Comparison of ENCODE assay signal across 18 cellular contexts in genomic region chr17:5861849-5862248, GRCh38.
"Had no signal": no experiment of that assay in that cellular context is flagged by ENCODE, and none has a peak within 500 bp of the region (broad histone marks: within the 10 kb centered on the region; RNA-seq: fewer than 3 reads in every experiment).

No MANE protein-coding gene starts in this region.

- H3K4me1 ChIP-seq: colonic mucosa, pancreas had no signal

- H3K4me1 Mint-ChIP-seq: naive thymus-derived CD4-positive, alpha-beta T cell; nephron progenitor cell had no signal

- H3K4me3 Mint-ChIP-seq: naive thymus-derived CD4-positive, alpha-beta T cell; nephron progenitor cell had no signal

- DNase-seq: colonic mucosa; effector CD8-positive, alpha-beta T cell; foreskin melanocyte; heart left ventricle; hypothalamus; mammary epithelial cell; naive thymus-derived CD4-positive, alpha-beta T cell; nephron progenitor cell; pancreas; right cardiac atrium; stimulated activated CD4-positive, alpha-beta T cell treated with anti-CD3 and anti-CD28 coated beads, Interleukin-2, amount 100 ng/mL, for 48 hours; stimulated activated naive CD4-positive, alpha-beta T cell treated with Interleukin-2 at 50 U/mL for 16 hours; trophoblast cell had no signal

- H3K4me3 ChIP-seq: colonic mucosa, heart left ventricle, pancreas, smooth muscle cell had no signal

- H3K36me3 Mint-ChIP-seq: naive thymus-derived CD4-positive, alpha-beta T cell had no signal

- FAIRE-seq: islet of Langerhans, pancreas had no signal

- H3K27ac Mint-ChIP-seq: nephron progenitor cell, progenitor cell of endocrine pancreas had no signal

- H3K27ac ChIP-seq: colonic mucosa, heart left ventricle, neutrophil, pancreas had no signal

- H3K9me3 Mint-ChIP-seq: nephron progenitor cell had no signal

- H3K36me3 ChIP-seq: colonic mucosa, heart left ventricle, neutrophil, pancreas had no signal

- H3K4me2 ChIP-seq: smooth muscle cell had no signal

- ATAC-seq: heart left ventricle; left lobe of liver; naive thymus-derived CD4-positive, alpha-beta T cell; pancreas had no signal

- H3K27me3 ChIP-seq: colonic mucosa, heart left ventricle, neutrophil, pancreas had no signal
